In genomic region chr9:96565684-96566360, GRCh38 we compare ENCODE assay signal across 8 cellular contexts. TPM values are rescaled to one million over a fixed set of nuclear protein-coding genes. Genes with fewer than 3 reads are reported as not detected.
A peak's percentile ranks its signal among the peaks of the same experiment; 100 is the strongest.
DNase-seq lines count a peak whose midpoint lies in the region.

No MANE protein-coding gene starts in this region.

- H2AFZ ChIP-seq in Karpas-422 (ENCODE audit: low read length): no peak overlapping the region

- H3K79me2 ChIP-seq in Karpas-422 (ENCODE audit: low read length): no peaks in the 10 kb centered on the region

- no peaks in the 10 kb centered on the region for H4K20me1 ChIP-seq in Karpas-422 (ENCODE audit: insufficient read depth, low read depth, low read length)

- H3K36me3 ChIP-seq in Karpas-422 (ENCODE audit: insufficient read depth, low read length) (no peaks in the 10 kb centered on the region), muscle layer of duodenum (ENCODE audit: control insufficient read depth in 1 of 2, insufficient read depth in 2 of 2, low read length in 2 of 2) (peaks cover 0 to 8% of the 10 kb centered on the region in 2 donors)

- H3K27me3 ChIP-seq in Karpas-422 (ENCODE audit: low read length): no peaks in the 10 kb centered on the region
- H3K27me3 ChIP-seq in muscle layer of duodenum (ENCODE audit: low read depth, low read length): no peaks in the 10 kb centered on the region

- DNase-seq in ACHN (peak; percentile 17), Karpas-422 (no peak), dedifferentiated amniotic fluid mesenchymal stem cell (ENCODE audit: extremely low spot score) (peak; percentile 64), NCI-H345 treated with DMSO at 0.1 percent for 48 hours (lab: John Stamatoyannopoulos, UW; ENCODE audit: unreplicated experiment) (no peak), D341Med (ENCODE audit: low spot score) (no peak), NCI-H128 (lab: John Stamatoyannopoulos, UW; ENCODE audit: unreplicated experiment) (no peak), KG1 (lab: John Stamatoyannopoulos, UW) (no peak)

- peak overlapping the region; percentile 91 for H3K4me2 ChIP-seq in Karpas-422 (ENCODE audit: low read depth, low read length, poor library complexity, severe bottlenecking)

- H3K4me3 ChIP-seq in Karpas-422 (ENCODE audit: low read length) (no peak overlapping the region), muscle layer of duodenum (ENCODE audit: low read depth in 1 of 2, low read length in 2 of 2) (peak overlapping the region; percentile 76 to 97)

- H3K9me3 ChIP-seq in Karpas-422 (ENCODE audit: low read length) (no peaks in the 10 kb centered on the region), muscle layer of duodenum (ENCODE audit: control insufficient read depth in 1 of 2, low read length in 2 of 2) (no peaks in the 10 kb centered on the region)

- no peaks in the 10 kb centered on the region for H3K9me2 ChIP-seq in Karpas-422 (replicated peaks; ENCODE audit: insufficient read depth, low read length)

- H3K27ac ChIP-seq in Karpas-422 (ENCODE audit: low read length) (no peak overlapping the region), muscle layer of duodenum (ENCODE audit: low read length) (peak overlapping the region; percentile 43)

- H3K4me1 ChIP-seq in Karpas-422 (ENCODE audit: low read length) (peaks cover 13% of the 10 kb centered on the region), muscle layer of duodenum (ENCODE audit: control insufficient read depth in 1 of 2, insufficient read depth in 2 of 2, low read length in 2 of 2) (peaks cover 0 to 18% of the 10 kb centered on the region in 2 donors)

- H3K9ac ChIP-seq in Karpas-422 (ENCODE audit: low read length): no peak overlapping the region

- in situ Hi-C loops in ACHN (cut with HindIII; ENCODE audit: low pct_ligation_motif_present, low pct_unique_long_range_greater_than_20kb, low sequenced_read_pairs): no loop called here

RNA-seq across cellular contexts. Expression of gene CDC14B, which starts 53.8 kb away (rescaled TPM):
- total RNA-seq in Karpas-422 (2014; rRNA removed; shearing (Covaris generic); ENCODE audit: low replicate concordance): 0.11 and 1.3 TPM in 2 replicates

Comparison
In these comparisons a context has a peak if more than half of its experiments do, and no peak if none do; other contexts are left out.
1. DNase-seq: peak in ACHN (single experiment) and dedifferentiated amniotic fluid mesenchymal stem cell (single experiment); none in Karpas-422 (single experiment), NCI-H345 treated with DMSO at 0.1 percent for 48 hours (single experiment), D341Med (single experiment), NCI-H128 (single experiment) and KG1 (single experiment).